ENCODE assay signal across 1 cellular context in genomic region chr17:17568772-17569195, GRCh38.
TF ChIP-seq lines count a peak whose summit lies in the region.

No MANE protein-coding gene starts in this region.

TF ChIP-seq in HepG2, 621 proteins besides CTCF, POLR2A, EP300 and RAD21 (continued from another document and continues in another):
- peak; percentile 99 for TF ChIP-seq ZNF263 (CRISPR knock-in tag; IDR thresholded peaks at IDR 0.05)
- peak; percentile 18; the same call in 1 of the 2 replicates for TF ChIP-seq SIN3A (IDR thresholded peaks at IDR 0.05; ENCODE audit: borderline replicate concordance, low read depth, low read length)
- peak; percentile 54 for TF ChIP-seq ZFY (CRISPR knock-in tag; IDR thresholded peaks at IDR 0.05)
- TF ChIP-seq SKI (IDR thresholded peaks at IDR 0.05; ENCODE audit: partially characterized antibody) = no peak
- TF ChIP-seq DNMT1 (CRISPR knock-in tag; IDR thresholded peaks at IDR 0.05) = 0 out of 2 replicates have a peak, but pooled peaks have one; percentile 83
- TF ChIP-seq BCL3 (CRISPR knock-in tag; IDR thresholded peaks at IDR 0.05) = no peak
- TF ChIP-seq RARG (CRISPR knock-in tag; IDR thresholded peaks at IDR 0.05; ENCODE audit: low read depth) = no peak
- TF ChIP-seq CCDC6 (CRISPR knock-in tag; IDR thresholded peaks at IDR 0.05) = no peak
- peak; percentile 34; the same call in 1 of the 2 replicates for TF ChIP-seq HDAC2 (CRISPR knock-in tag; IDR thresholded peaks at IDR 0.05)
- no peak for TF ChIP-seq PRDM15 (CRISPR knock-in tag; IDR thresholded peaks at IDR 0.05)
- TF ChIP-seq ZBTB49 (CRISPR knock-in tag; IDR thresholded peaks at IDR 0.05; ENCODE audit: borderline replicate concordance) = no peak
- no peak for TF ChIP-seq PHF5A (CRISPR knock-in tag; IDR thresholded peaks at IDR 0.05; ENCODE audit: low read depth, unreplicated experiment)
- 0 out of 2 replicates have a peak, but pooled peaks have one; percentile 41 for TF ChIP-seq ZFP91 (CRISPR knock-in tag; IDR thresholded peaks at IDR 0.05; ENCODE audit: borderline replicate concordance)
- 0 out of 2 replicates have a peak, but pooled peaks have one; percentile 67 for TF ChIP-seq IRF9 (CRISPR knock-in tag; IDR thresholded peaks at IDR 0.05; ENCODE audit: borderline replicate concordance)
- TF ChIP-seq KDM1A (CRISPR knock-in tag; IDR thresholded peaks at IDR 0.05) = no peak
- no peak for TF ChIP-seq ZNF572 (CRISPR knock-in tag; IDR thresholded peaks at IDR 0.05)
- peak; percentile 4 for TF ChIP-seq TEAD3 (CRISPR knock-in tag; optimal IDR thresholded peaks at IDR 0.05; ENCODE audit: borderline replicate concordance)
- 0 out of 2 replicates have a peak, but pooled peaks have one; percentile 23 for TF ChIP-seq ZNF761 (CRISPR knock-in tag; conservative IDR thresholded peaks at IDR 0.05)
- no peak for TF ChIP-seq FLYWCH1 (CRISPR knock-in tag; IDR thresholded peaks at IDR 0.05)
- TF ChIP-seq MTF1 (CRISPR knock-in tag; IDR thresholded peaks at IDR 0.05) = no peak
- TF ChIP-seq TBX2 (CRISPR knock-in tag; IDR thresholded peaks at IDR 0.05; ENCODE audit: borderline replicate concordance) = 0 out of 2 replicates have a peak, but pooled peaks have one; percentile 18
- no peak for TF ChIP-seq SOX13 (IDR thresholded peaks at IDR 0.05)
- 0 out of 4 replicates have a peak, but pooled peaks of 1 of the 2 experiments have one; percentile 10 for TF ChIP-seq SOX13 (CRISPR knock-in tag; conservative IDR thresholded peaks at IDR 0.05 in 1 of 2, IDR thresholded peaks at IDR 0.05 in 1 of 2)
- no peak for TF ChIP-seq MAFG (CRISPR knock-in tag; IDR thresholded peaks at IDR 0.05)
- TF ChIP-seq ZNF367 (CRISPR knock-in tag; IDR thresholded peaks at IDR 0.05; ENCODE audit: borderline replicate concordance) = no peak
- TF ChIP-seq XRCC5 (optimal IDR thresholded peaks at IDR 0.05; ENCODE audit: low read length) = peak; percentile 88
- TF ChIP-seq STAG1 (CRISPR knock-in tag; IDR thresholded peaks at IDR 0.05) = peak; percentile 85
- TF ChIP-seq GATAD1 (CRISPR knock-in tag; IDR thresholded peaks at IDR 0.05) = 0 out of 2 replicates have a peak, but pooled peaks have one; percentile 36
- no peak for TF ChIP-seq ZNF891 (CRISPR knock-in tag; IDR thresholded peaks at IDR 0.05)
- TF ChIP-seq ZBTB44 (CRISPR knock-in tag; IDR thresholded peaks at IDR 0.05) = no peak
- peak; percentile 57 for TF ChIP-seq PTBP1 (IDR thresholded peaks at IDR 0.05; ENCODE audit: low read depth, low read length, poor library complexity, severe bottlenecking)
- TF ChIP-seq GABPB1 (CRISPR knock-in tag; IDR thresholded peaks at IDR 0.05) = peak; percentile 41; the same call in 1 of the 2 replicates
- no peak for TF ChIP-seq SMAD9 (CRISPR knock-in tag; IDR thresholded peaks at IDR 0.05)
- no peak for TF ChIP-seq ZFP41 (CRISPR knock-in tag; IDR thresholded peaks at IDR 0.05; ENCODE audit: borderline replicate concordance)
- no peak for TF ChIP-seq HNRNPH1 (optimal IDR thresholded peaks at IDR 0.05; ENCODE audit: low read depth, low read length)
- no peak for TF ChIP-seq LCORL (IDR thresholded peaks at IDR 0.05)
- peak; percentile 51; the same call in 1 of the 2 replicates for TF ChIP-seq LCORL (CRISPR knock-in tag; IDR thresholded peaks at IDR 0.05)
- no peak for TF ChIP-seq RNF2 (conservative IDR thresholded peaks at IDR 0.05; ENCODE audit: low read depth)
- no peak for TF ChIP-seq NONO (IDR thresholded peaks at IDR 0.05)
- TF ChIP-seq NONO (CRISPR knock-in tag; conservative IDR thresholded peaks at IDR 0.05) = peak; percentile 46; the same call in 1 of the 2 replicates
- TF ChIP-seq HMGXB4 (CRISPR knock-in tag; IDR thresholded peaks at IDR 0.05; ENCODE audit: borderline replicate concordance in 1 of 2, low read depth in 1 of 2) = peak in 1 of 2 experiments; percentile 65; a peak in 1 of 4 replicates
- TF ChIP-seq ZNF580 (CRISPR knock-in tag; IDR thresholded peaks at IDR 0.05; ENCODE audit: borderline replicate concordance, low read depth) = peak; percentile 50; the same call in 1 of the 2 replicates
- peak; percentile 37; the same call in 1 of the 2 replicates for TF ChIP-seq SAP130 (CRISPR knock-in tag; IDR thresholded peaks at IDR 0.05; ENCODE audit: low read depth)
- TF ChIP-seq SPEN (CRISPR knock-in tag; IDR thresholded peaks at IDR 0.05; ENCODE audit: low read depth) = 0 out of 2 replicates have a peak, but pooled peaks have one; percentile 32
- TF ChIP-seq MTA3 (CRISPR knock-in tag; IDR thresholded peaks at IDR 0.05) = no peak
- 0 out of 2 replicates have a peak, but pooled peaks have one; percentile 35 for TF ChIP-seq ZNF782 (CRISPR knock-in tag; IDR thresholded peaks at IDR 0.05; ENCODE audit: borderline replicate concordance)
- 0 out of 2 replicates have a peak, but pooled peaks have one; percentile 56 for TF ChIP-seq IRF2 (CRISPR knock-in tag; IDR thresholded peaks at IDR 0.05)
- peak; percentile 49; the same call in 1 of the 2 replicates for TF ChIP-seq TFAP4 (IDR thresholded peaks at IDR 0.05; ENCODE audit: borderline replicate concordance, low read depth)
- peak; percentile 42; the same call in 1 of the 2 replicates for TF ChIP-seq MAZ (IDR thresholded peaks at IDR 0.05; ENCODE audit: borderline replicate concordance, low read depth, low read length)
- TF ChIP-seq MAZ (CRISPR knock-in tag; IDR thresholded peaks at IDR 0.05; ENCODE audit: low read depth) = no peak; the same call in 1 of the 2 replicates
- TF ChIP-seq MAX (IDR thresholded peaks at IDR 0.05) = peak; percentile 43; the same call in 1 of the 2 replicates
- TF ChIP-seq CENPT (CRISPR knock-in tag; IDR thresholded peaks at IDR 0.05; ENCODE audit: low read depth) = no peak
- no peak for TF ChIP-seq FOXK1 (CRISPR knock-in tag; IDR thresholded peaks at IDR 0.05; ENCODE audit: borderline replicate concordance, low read depth)
- TF ChIP-seq FOXK2 (IDR thresholded peaks at IDR 0.05) = no peak
- TF ChIP-seq HHEX (CRISPR knock-in tag; IDR thresholded peaks at IDR 0.05) = no peak
- no peak for TF ChIP-seq NFIC (IDR thresholded peaks at IDR 0.05; ENCODE audit: low read length)
- 0 out of 2 replicates have a peak, but pooled peaks have one; percentile 32 for TF ChIP-seq THAP11 (CRISPR knock-in tag; IDR thresholded peaks at IDR 0.05)
- no peak for TF ChIP-seq NCOA5 (CRISPR knock-in tag; IDR thresholded peaks at IDR 0.05)
